8 cellular contexts compared by ENCODE assay signal in genomic region chr20:840858-841567, GRCh38. TPM values are rescaled to one million over a fixed set of nuclear protein-coding genes. Genes with fewer than 3 reads are reported as not detected.
DNase-seq lines count a peak whose midpoint lies in the region; ATAC-seq, FAIRE-seq and TF ChIP-seq lines count a peak whose summit lies in the region.

No MANE protein-coding gene starts in this region.

- CTCF ChIA-PET in K562 (lab: Yijun Ruan, JAX; ENCODE audit: low intra/inter-chr PET ratio): no interaction called here

- TF ChIP-seq POLR2A in K562 (conservative IDR thresholded peaks at IDR 0.05): no peak

- no peaks in the 10 kb centered on the region for H3K9me1 ChIP-seq in K562 (ENCODE audit: control insufficient read depth, insufficient read depth, low read length)

- H3K27me3 ChIP-seq in heart right ventricle (peaks cover 0 to 16% (median 0%) of the 10 kb centered on the region in 7 donors), K562 (ENCODE audit: control insufficient read depth in 2 of 2, insufficient read depth in 2 of 2, low read length in 2 of 2) (no peaks in the 10 kb centered on the region), liver (ENCODE audit: control insufficient read depth in 4 of 4, insufficient read depth in 4 of 4, low read length in 3 of 4) (no peaks in the 10 kb centered on the region)

- peaks cover 44% of the 10 kb centered on the region for H3K79me2 ChIP-seq in K562 (ENCODE audit: control insufficient read depth, insufficient read depth, low read length)

- no peak for ATAC-seq in heart right ventricle
- no peak for ATAC-seq in Right ventricle myocardium superior (ENCODE audit: poor library complexity)
- no peak for ATAC-seq in K562

- TF ChIP-seq CTCF in heart right ventricle (IDR thresholded peaks at IDR 0.05) (no peak), K562 (IDR thresholded peaks at IDR 0.05 in 2 of 3, conservative IDR thresholded peaks at IDR 0.05 in 1 of 3; ENCODE audit: insufficient read depth in 2 of 3, low read depth in 1 of 3, low read length in 3 of 3) (no peak), liver (IDR thresholded peaks at IDR 0.05; ENCODE audit: low read depth, low read length, missing input control) (no peak)

- no peak overlapping the region for H3K27ac ChIP-seq in heart right ventricle
- H3K27ac ChIP-seq in K562 (ENCODE audit: extremely low read depth, low read depth, low read length): no peak overlapping the region
- H3K27ac ChIP-seq in liver (ENCODE audit: low read depth in 1 of 2, low read length in 2 of 2): no peak overlapping the region
- H3K27ac ChIP-seq in urinary bladder (ENCODE audit: low read depth): peak overlapping the region; percentile 79
- H3K27ac ChIP-seq in caudate nucleus (ENCODE audit: low read depth, low read length): no peak overlapping the region

- peaks cover 0 to 12% (median 0%) of the 10 kb centered on the region in 11 donors for H3K9me3 ChIP-seq in heart right ventricle
- H3K9me3 ChIP-seq in K562 (replicated peaks; ENCODE audit: control insufficient read depth, insufficient read depth, low read depth, low read length): no peaks in the 10 kb centered on the region
- no peaks in the 10 kb centered on the region for H3K9me3 ChIP-seq in liver (ENCODE audit: control insufficient read depth in 4 of 4, low read length in 3 of 4)

- 0 out of 2 replicates have a peak, but pooled peaks cover 9% of the 10 kb centered on the region for H4K20me1 ChIP-seq in K562 (replicated peaks; ENCODE audit: control insufficient read depth, insufficient read depth, low read length)

- TF ChIP-seq RAD21 in K562 (CRISPR knock-in tag; conservative IDR thresholded peaks at IDR 0.05 in 1 of 2, IDR thresholded peaks at IDR 0.05 in 1 of 2) (no peak), liver (IDR thresholded peaks at IDR 0.05) (no peak)

- in situ Hi-C loops in K562 (cut with MboI): no loop called here

- TF ChIP-seq EP300 in K562 (IDR thresholded peaks at IDR 0.05; ENCODE audit: low read length): no peak

- POLR2A ChIA-PET in K562 (lab: Yijun Ruan, JAX): no interaction called here

- H3K9ac ChIP-seq in K562 (ENCODE audit: insufficient read depth in 1 of 2, low read depth in 2 of 2, low read length in 2 of 2): no peak overlapping the region
- no peak overlapping the region for H3K9ac ChIP-seq in liver (ENCODE audit: low read depth in 1 of 2, low read length in 2 of 2)

- H3K36me3 ChIP-seq in heart right ventricle: peaks cover 0 to 3% (median 0%) of the 10 kb centered on the region in 9 donors
- peaks cover 13% of the 10 kb centered on the region; the same call in 1 of the 3 replicates for H3K36me3 ChIP-seq in K562 (ENCODE audit: control insufficient read depth, insufficient read depth, low read length)
- H3K36me3 ChIP-seq in liver (ENCODE audit: control insufficient read depth in 4 of 4, insufficient read depth in 3 of 4, low read depth in 1 of 4, low read length in 3 of 4): peaks cover 0 to 1% (median 0%) of the 10 kb centered on the region in 4 donors
- no peaks in the 10 kb centered on the region for H3K36me3 ChIP-seq in urinary bladder (ENCODE audit: insufficient read depth)

- BruUV-seq in K562 (replicated peaks; lab: Mats Ljungman, UMichigan): no TSS peak

- H3K4me3 ChIP-seq in heart right ventricle (peak overlapping the region in 9 of 10 donors; percentile 14 to 49 (median 31)), K562 (no peak overlapping the region), liver (ENCODE audit: low read depth in 1 of 3, low read length in 3 of 3) (peak overlapping the region in 2 of 3 donors; percentile 54 to 59), urinary bladder (ENCODE audit: low read depth, low read length) (peak overlapping the region; percentile 54)

- WGBS in heart right ventricle, 2 donors: 23 to 34% methylated on average over 59 of the region's 59 CpGs
- WGBS in K562 (ENCODE audit: insufficient coverage, low coverage, missing lambda C conversion rate): 96% methylated on average over 5 of the region's 59 CpGs
- WGBS in liver: 21% methylated on average over 59 of the region's 59 CpGs
- 17% methylated on average over 59 of the region's 59 CpGs for WGBS in urinary bladder

- no peak overlapping the region for H3K4me2 ChIP-seq in K562 (ENCODE audit: insufficient read depth, low read length)

- FAIRE-seq in K562 (lab: Jason Lieb, UNC): no peak

- DNase-seq in heart right ventricle (no peak), Right ventricle myocardium superior (no peak), K562 (ENCODE audit: extremely low read depth in 1 of 4, low spot score in 3 of 4) (no peak), caudate nucleus (lab: John Stamatoyannopoulos, UW) (no peak), amygdala (lab: John Stamatoyannopoulos, UW) (no peak), H4 (ENCODE audit: low spot score) (no peak)

- no peak overlapping the region for H2AFZ ChIP-seq in K562 (ENCODE audit: low read depth, low read length)

- intact Hi-C loops in heart right ventricle (cut with DNase I): no loop called here
- intact Hi-C loops in Right ventricle myocardium superior (cut with DNase I): no loop called here
- intact Hi-C loops in K562 (cut with micrococcal nuclease): no loop called here

- H3K4me1 ChIP-seq in heart right ventricle: peaks cover 4 to 70% (median 17%) of the 10 kb centered on the region in 9 donors
- H3K4me1 ChIP-seq in K562 (replicated peaks in 1 of 2; ENCODE audit: control insufficient read depth in 2 of 2, insufficient read depth in 2 of 2, low read length in 2 of 2): peaks cover 34 to 49% of the 10 kb centered on the region in 2 experiments
- H3K4me1 ChIP-seq in liver (ENCODE audit: control insufficient read depth in 4 of 4, insufficient read depth in 4 of 4, low read length in 3 of 4): peaks cover 4 to 23% (median 7%) of the 10 kb centered on the region in 4 donors
- no peaks in the 10 kb centered on the region for H3K4me1 ChIP-seq in urinary bladder (ENCODE audit: insufficient read depth)

TF ChIP-seq in K562, 482 proteins besides CTCF, POLR2A, EP300 and RAD21:
- TF ChIP-seq RBM25 (IDR thresholded peaks at IDR 0.05; ENCODE audit: low read depth, low read length, severe bottlenecking): peak; percentile 68
- no peak for TF ChIP-seq GTF2F1 (IDR thresholded peaks at IDR 0.05; ENCODE audit: low read depth, low read length)
- TF ChIP-seq KDM1A (IDR thresholded peaks at IDR 0.05): 0 out of 4 replicates have a peak, but pooled peaks of 1 of the 2 experiments have one; percentile 12
- TF ChIP-seq ZNF408 (CRISPR knock-in tag; IDR thresholded peaks at IDR 0.05; ENCODE audit: low read depth): no peak
- TF ChIP-seq BCOR (IDR thresholded peaks at IDR 0.05): peak; percentile 30; the same call in 1 of the 2 replicates

TF ChIP-seq in liver, 16 proteins besides CTCF, POLR2A, EP300 and RAD21:
- TF ChIP-seq JUND (IDR thresholded peaks at IDR 0.05) (no peak), GABPA (IDR thresholded peaks at IDR 0.05 in 1 of 2, conservative IDR thresholded peaks at IDR 0.05 in 1 of 2) (peak in 1 of 2 donors; percentile 77), HNF4G (IDR thresholded peaks at IDR 0.05) (no peak), YY1 (IDR thresholded peaks at IDR 0.05) (no peak), FOXA1 (IDR thresholded peaks at IDR 0.05) (no peak), FOXA2 (IDR thresholded peaks at IDR 0.05) (no peak), EGR1 (IDR thresholded peaks at IDR 0.05; ENCODE audit: low read depth in 2 of 2) (no peak)
- TF ChIP-seq, protein P1, sequence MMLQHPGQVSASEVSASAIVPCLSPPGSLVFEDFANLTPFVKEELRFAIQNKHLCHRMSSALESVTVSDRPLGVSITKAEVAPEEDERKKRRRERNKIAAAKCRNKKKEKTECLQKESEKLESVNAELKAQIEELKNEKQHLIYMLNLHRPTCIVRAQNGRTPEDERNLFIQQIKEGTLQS (IDR thresholded peaks at IDR 0.05): no peak

RNA-seq across cellular contexts. Expression of gene FAM110A, which starts 7.5 kb away (rescaled TPM):
- total RNA-seq in heart right ventricle (1 to 10 TPM in 9 of 10 donors, under 1 TPM in 1; 0.99 to 5.9 (median 1.9) TPM), Right ventricle myocardium superior (1.9 TPM), K562 (2014; rRNA removed) (7.3 and 8.5 TPM in 2 replicates), K562 (2014; rRNA removed; fragmentation: Illumina TruSeq; extraction: Trizol) (2.0 and 2.2 TPM in 2 replicates), K562 (2015; rRNA removed; fragmentation: Illumina TruSeq; extraction: Trizol) (3.3 and 4.1 TPM in 2 replicates), K562 (2021) (15.5 and 15.7 TPM in 2 replicates), liver (1 to 10 TPM; 1.5 to 6.7 TPM), urinary bladder (3.3 TPM)
- polyA plus RNA-seq in heart right ventricle (1 to 10 TPM; 2.0 to 2.3 TPM), K562 (2011; rRNA removed) (3.6 and 10.0 TPM in 2 replicates), K562 (2014; fragmentation: Illumina TruSeq; extraction: Trizol) (6.0 and 8.2 TPM in 2 replicates), K562 (2014; fragmentation: Nextera tagmentation; extraction: Ambion mirVana) (under 1 TPM; 0.73 to 0.93 TPM), K562 (2014; rRNA removed) (9.4 and 11.4 TPM in 2 replicates), liver (1 to 10 TPM; 1.2 to 2.4 TPM), urinary bladder (6.9 TPM)
- total RNA-seq in K562 (2011; cell fraction: chromatin; rRNA removed; ENCODE audit: low replicate concordance): 5.9 and 9.9 TPM in 2 replicates
- total RNA-seq in K562 (2011; cell fraction: nucleolus; rRNA removed): 7.8 and 8.4 TPM in 2 replicates
- 4.7 and 6.6 TPM in 2 replicates for total RNA-seq in K562 (2011; cell fraction: nucleoplasm; rRNA removed)
- 9.4 and 16.0 TPM in 2 replicates for polyA plus RNA-seq in K562 (2011; cell fraction: cytosol; rRNA removed)
- 9.5 and 9.7 TPM in 2 replicates for polyA plus RNA-seq in K562 (2011; cell fraction: nucleus; rRNA removed)
- 7.9 and 9.5 TPM in 2 replicates for polyA plus RNA-seq in K562 (2012)
- polyA minus RNA-seq in K562 (2011; rRNA and poly(A)+ RNA removed): 2.6 and 4.1 TPM in 2 replicates
- 3.7 and 8.8 TPM in 2 replicates for polyA minus RNA-seq in K562 (2011; cell fraction: cytosol; rRNA and poly(A)+ RNA removed)
- 2.4 and 4.6 TPM in 2 replicates for polyA minus RNA-seq in K562 (2011; cell fraction: nucleus; rRNA and poly(A)+ RNA removed)
- total RNA-seq in H4 (2014; rRNA removed; shearing (Covaris generic)): 2.3 and 6.7 TPM in 2 replicates
